ENCODE assay signal across 8 cellular contexts in the genomic region with DNA sequence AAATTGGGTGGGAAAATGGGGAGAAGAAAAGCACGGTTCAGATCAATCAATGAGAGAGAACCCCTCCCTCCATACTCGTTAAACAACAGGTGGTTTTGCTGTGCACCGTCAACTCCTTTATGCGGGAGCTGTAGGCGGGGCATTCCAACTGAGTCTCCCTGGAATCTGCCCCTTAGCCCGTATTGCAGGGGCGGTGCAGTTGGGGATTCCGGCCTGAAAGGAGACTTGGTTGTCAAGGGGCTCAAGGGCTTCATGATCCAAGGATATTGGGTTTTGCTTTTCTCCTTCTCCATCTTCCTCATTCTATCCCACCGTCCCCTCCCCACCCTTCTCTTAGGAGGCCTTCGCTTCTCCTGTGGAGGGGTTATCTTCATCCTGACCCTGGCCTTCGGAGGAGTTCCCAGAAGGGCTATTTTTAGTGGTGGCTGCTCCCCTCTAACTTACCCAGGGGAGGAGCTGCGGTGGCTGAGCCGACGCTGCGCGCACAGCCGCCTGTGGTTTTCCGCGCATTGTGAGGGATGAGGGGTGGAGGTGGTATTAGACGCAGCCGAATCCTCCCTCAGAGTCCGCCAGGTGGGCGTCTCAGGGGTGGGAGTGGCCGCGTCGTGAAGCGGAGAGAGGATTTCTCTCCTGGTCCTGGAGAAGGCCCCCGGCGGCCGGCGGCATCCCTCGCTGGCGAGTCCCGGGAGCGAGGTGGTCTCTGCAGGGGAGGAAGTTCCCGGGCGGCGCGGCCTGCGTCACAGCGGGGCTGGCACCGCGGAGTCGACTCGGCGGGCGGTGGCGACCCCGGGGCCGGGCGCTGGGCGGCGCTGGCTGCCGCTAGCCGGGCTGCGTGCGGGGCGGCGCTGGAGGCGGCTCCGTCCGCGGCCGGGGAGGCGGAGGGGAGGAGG. TPM values are rescaled to one million over a fixed set of nuclear protein-coding genes. Genes with fewer than 3 reads are reported as not detected.
DNase-seq lines count a peak whose midpoint lies in the region; ATAC-seq and TF ChIP-seq lines count a peak whose summit lies in the region.

No MANE protein-coding gene starts in this region.

- peak overlapping the region; percentile 71 for H3K4me3 ChIP-seq in Jurkat, Clone E6-1 (ENCODE audit: low read length)
- peak overlapping the region; percentile 80 to 95 for H3K4me3 ChIP-seq in neuronal stem cell (ENCODE audit: low read length in 2 of 2)

- H2BK120ac ChIP-seq in neuronal stem cell (ENCODE audit: low read depth, low read length): no peak overlapping the region

- H3K4ac ChIP-seq in neuronal stem cell (ENCODE audit: low read length): no peak overlapping the region

- peak overlapping the region; percentile 95 for H3K9ac ChIP-seq in neuronal stem cell (ENCODE audit: low read depth, low read length, poor library complexity)

- no peak overlapping the region for H2AK5ac ChIP-seq in neuronal stem cell (ENCODE audit: low read depth, low read length)

- H2AFZ ChIP-seq in neuronal stem cell (ENCODE audit: low read length): peak overlapping the region; percentile 99

- WGBS in neuronal stem cell (ENCODE audit: extremely low coverage in 2 of 2, insufficient read length in 2 of 2, insufficient replicate concordance in 1 of 2), 2 donors: no CpG with 5 or more reads among the region's 65 CpGs

- H3K9me3 ChIP-seq in neuronal stem cell (replicated peaks in 1 of 2; ENCODE audit: control insufficient read depth in 2 of 2, insufficient read depth in 1 of 2, low read depth in 1 of 2, low read length in 2 of 2): no peaks in the 10 kb centered on the region

- H4K91ac ChIP-seq in neuronal stem cell (ENCODE audit: low read depth, low read length, poor library complexity): no peak overlapping the region

- DNase-seq in EH (ENCODE audit: low read depth) (peak; percentile 82), SHP77 (lab: John Stamatoyannopoulos, UW) (peak; percentile 58 to 76), activated gamma-delta T cell treated with Interleukin-2 at 50 U/mL for 16 hours (peak; percentile 83), foreskin keratinocyte (peak in 1 of 2 donors; percentile 43), neuronal stem cell (ENCODE audit: low spot score) (peak; percentile 79), superior temporal gyrus (ENCODE audit: extremely low spot score) (peak; percentile 79)
- DNase-seq in Jurkat, Clone E6-1 (ENCODE audit: low read depth, low spot score): peak; percentile 69

- ATAC-seq in GM21723 (IDR thresholded peaks at IDR 0.05; ENCODE audit: unreplicated experiment) (peak; percentile 89), foreskin keratinocyte (peak; percentile 88)

- H3K36me3 ChIP-seq in neuronal stem cell (replicated peaks in 1 of 2; ENCODE audit: control insufficient read depth in 2 of 2, insufficient read depth in 2 of 2, low read length in 2 of 2): no peaks in the 10 kb centered on the region

- peak overlapping the region; percentile 58 for H3K14ac ChIP-seq in neuronal stem cell (ENCODE audit: low read length)

- H2BK15ac ChIP-seq in neuronal stem cell (ENCODE audit: low read length): peak overlapping the region; percentile 94

- H3K18ac ChIP-seq in neuronal stem cell (ENCODE audit: low read length): peak overlapping the region; percentile 98

- peak overlapping the region; percentile 31 for H2BK12ac ChIP-seq in neuronal stem cell (ENCODE audit: low read length)

- H3K4me1 ChIP-seq in foreskin keratinocyte (peaks cover 25% of the 10 kb centered on the region), neuronal stem cell (ENCODE audit: control insufficient read depth in 2 of 2, insufficient read depth in 1 of 2, low read depth in 1 of 2, low read length in 2 of 2) (peaks cover 8% of the 10 kb centered on the region in 2 donors)

- H4K8ac ChIP-seq in neuronal stem cell (ENCODE audit: low read depth, low read length): no peak overlapping the region

- H3K27me3 ChIP-seq in foreskin keratinocyte: no peaks in the 10 kb centered on the region
- H3K27me3 ChIP-seq in neuronal stem cell (ENCODE audit: control insufficient read depth in 3 of 3, insufficient read depth in 3 of 3, low read depth in 1 of 3, low read length in 3 of 3): peaks cover 0 to 29% (median 8%) of the 10 kb centered on the region in 3 experiments

- H3K27ac ChIP-seq in foreskin keratinocyte (no peak overlapping the region), neuronal stem cell (replicated peaks; ENCODE audit: low read length) (peak overlapping the region; percentile 84)

- H2BK5ac ChIP-seq in neuronal stem cell (ENCODE audit: low read length): peak overlapping the region; percentile 42

- peak overlapping the region; percentile 95 for H3K4me2 ChIP-seq in neuronal stem cell (ENCODE audit: insufficient read depth, low read length, poor library complexity, severe bottlenecking)

- peak; percentile 69 for TF ChIP-seq CTCF in foreskin keratinocyte (conservative IDR thresholded peaks at IDR 0.05)

- no peaks in the 10 kb centered on the region for H3K79me1 ChIP-seq in neuronal stem cell (ENCODE audit: low read depth, low read length)

- H3K23ac ChIP-seq in neuronal stem cell (ENCODE audit: low read depth, low read length, poor library complexity): no peak overlapping the region

RNA-seq across cellular contexts. Expression of a gene that starts 0.5 kb away (rescaled TPM):
- 6.2 TPM for polyA plus RNA-seq in Jurkat, Clone E6-1 (2012; ENCODE audit: insufficient read depth, insufficient read length)
- total RNA-seq in foreskin keratinocyte: 23.2 and 27.9 TPM in 2 replicates
- 7.1 and 7.6 TPM in 2 replicates for polyA plus RNA-seq in foreskin keratinocyte
- polyA plus RNA-seq in neuronal stem cell (2013, experiment 1 of 2): 4.1 TPM
- 4.5 TPM for polyA plus RNA-seq in neuronal stem cell (2013, experiment 2 of 2)
